ENCODE assay signal across 17 cellular contexts in genomic region chr20:62395311-62396242, GRCh38. TPM values are rescaled to one million over a fixed set of nuclear protein-coding genes. Genes with fewer than 3 reads are reported as not detected.
A peak's percentile ranks its signal among the peaks of the same experiment; 100 is the strongest.
DNase-seq lines count a peak whose midpoint lies in the region; ATAC-seq and TF ChIP-seq lines count a peak whose summit lies in the region.
"Had no signal": no experiment of that assay in that cellular context is flagged by ENCODE, and none has a peak within 500 bp of the region (broad histone marks: within the 10 kb centered on the region; RNA-seq: fewer than 3 reads in every experiment).

No MANE protein-coding gene starts in this region.

- no peaks in the 10 kb centered on the region for H3K9me3 ChIP-seq in IMR-90 (ENCODE audit: control insufficient read depth, insufficient read depth, low read length)
- H3K9me3 ChIP-seq: pancreas, upper lobe of left lung had no signal

- no peaks in the 10 kb centered on the region for H3K4me1 ChIP-seq in IMR-90 (ENCODE audit: control insufficient read depth, insufficient read depth, low read length)
- H3K4me1 ChIP-seq: pancreas, upper lobe of left lung had no signal

- no peak overlapping the region for H2AK5ac ChIP-seq in IMR-90 (ENCODE audit: low read depth, low read length)

- H3K4me1 Mint-ChIP-seq in Calu3 (ENCODE audit: low read depth, unreplicated experiment): no peaks in the 10 kb centered on the region
- no peaks in the 10 kb centered on the region for H3K4me1 Mint-ChIP-seq in activated naive CD8-positive, alpha-beta T cell treated with anti-CD3 and anti-CD28 coated beads for 36 hours
- H3K4me1 Mint-ChIP-seq: activated CD4-positive, alpha-beta T cell treated with anti-CD3 and anti-CD28 coated beads for 36 hours; activated naive CD4-positive, alpha-beta T cell treated with anti-CD3 and anti-CD28 coated beads, Interleukin-2, amount 10 ng/mL, durations not matched to agents 7 days and 5 days; brain; T-helper 17 cell had no signal

- H3K4ac ChIP-seq in IMR-90 (ENCODE audit: low read depth, low read length): no peak overlapping the region

- intact Hi-C loops in Calu3 (cut with micrococcal nuclease; ENCODE audit: unreplicated experiment) (no loop called here), IMR-90 (cut with micrococcal nuclease) (no loop called here)

- no peak overlapping the region for H2BK15ac ChIP-seq in IMR-90 (ENCODE audit: low read depth, low read length)

- H3K14ac ChIP-seq in IMR-90 (replicated peaks; ENCODE audit: low read depth, low read length): no peak overlapping the region

- WGBS in IMR-90 (ENCODE audit: extremely low coverage in 2 of 2, insufficient read length in 1 of 2), 2 experiments: 88% methylated on average over 12 of the region's 27 CpGs; no CpG with 5 or more reads in 1 of the 2 experiments

- H3K4me2 ChIP-seq in IMR-90 (ENCODE audit: low read depth, low read length): no peak overlapping the region

- TF ChIP-seq CTCF in Calu3 (IDR thresholded peaks at IDR 0.05; ENCODE audit: unreplicated experiment) (peak; percentile 37), IMR-90 (conservative IDR thresholded peaks at IDR 0.05; ENCODE audit: low read depth, low read length) (no peak), choroid plexus epithelial cell (conservative IDR thresholded peaks at IDR 0.05; ENCODE audit: low read depth, low read length) (peak; percentile 3)

- H3K56ac ChIP-seq in IMR-90 (ENCODE audit: extremely low read depth, insufficient read depth, low read length): no peak overlapping the region

- H4K20me1 ChIP-seq in IMR-90 (ENCODE audit: insufficient read depth, low read length): peaks cover 16% of the 10 kb centered on the region; the same call in 1 of the 2 replicates

- no peak overlapping the region for H2BK5ac ChIP-seq in IMR-90 (ENCODE audit: low read depth, low read length, poor library complexity, severe bottlenecking)

- H3K27ac Mint-ChIP-seq in Calu3 (ENCODE audit: unreplicated experiment): peak overlapping the region; percentile 58
- H3K27ac Mint-ChIP-seq in activated naive CD8-positive, alpha-beta T cell treated with anti-CD3 and anti-CD28 coated beads for 36 hours: no peak overlapping the region
- H3K27ac Mint-ChIP-seq: activated CD4-positive, alpha-beta T cell treated with anti-CD3 and anti-CD28 coated beads for 36 hours; T-helper 17 cell had no signal

- no peaks in the 10 kb centered on the region for H3K27me3 ChIP-seq in IMR-90 (ENCODE audit: control insufficient read depth, insufficient read depth, low read length)
- H3K27me3 ChIP-seq: pancreas, upper lobe of left lung had no signal

- peak; percentile 57 for DNase-seq in Calu3
- no peak for DNase-seq in IMR-90
- DNase-seq in choroid plexus epithelial cell (ENCODE audit: low read depth): no peak
- no peak for DNase-seq in activated naive CD8-positive, alpha-beta T cell treated with anti-CD3 and anti-CD28 coated beads for 36 hours
- DNase-seq in T-helper 9 cell: no peak
- no peak for DNase-seq in stimulated activated CD4-positive, alpha-beta T cell treated with anti-CD3 and anti-CD28 coated beads, Interleukin-2, amount 100 ng/mL, for 48 hours
- DNase-seq: activated CD4-positive, alpha-beta T cell treated with anti-CD3 and anti-CD28 coated beads for 36 hours; activated naive CD4-positive, alpha-beta T cell treated with anti-CD3 and anti-CD28 coated beads, Interleukin-2, amount 10 ng/mL, durations not matched to agents 7 days and 5 days; NCI-H146; NCI-H510A treated with DMSO at 0.1 percent for 48 hours; pancreas; small intestine; stimulated activated naive CD4-positive, alpha-beta T cell treated with Interleukin-2 at 50 U/mL for 16 hours; T-helper 17 cell had no signal

- dilution Hi-C loops in IMR-90 (cut with HindIII; ENCODE audit: low sequenced_read_pairs, unreplicated experiment): loop anchor here (25.0 kb wide), 1 partner anchor 108 kb away; no protein-coding TSS in a partner anchor

- peaks cover 56% of the 10 kb centered on the region for H3K36me3 Mint-ChIP-seq in Calu3 (ENCODE audit: insufficient read depth, unreplicated experiment)
- H3K36me3 Mint-ChIP-seq in activated naive CD8-positive, alpha-beta T cell treated with anti-CD3 and anti-CD28 coated beads for 36 hours: peaks cover 7% of the 10 kb centered on the region

- no peaks in the 10 kb centered on the region for H3K27me3 Mint-ChIP-seq in Calu3 (ENCODE audit: unreplicated experiment)
- no peaks in the 10 kb centered on the region for H3K27me3 Mint-ChIP-seq in activated naive CD8-positive, alpha-beta T cell treated with anti-CD3 and anti-CD28 coated beads for 36 hours
- H3K27me3 Mint-ChIP-seq: activated CD4-positive, alpha-beta T cell treated with anti-CD3 and anti-CD28 coated beads for 36 hours; activated naive CD4-positive, alpha-beta T cell treated with anti-CD3 and anti-CD28 coated beads, Interleukin-2, amount 10 ng/mL, durations not matched to agents 7 days and 5 days; brain; T-helper 17 cell had no signal

- 0 out of 2 replicates have a peak, but pooled peaks have one; percentile 9 for ATAC-seq in IMR-90 (ENCODE audit: low read depth)
- ATAC-seq: activated CD4-positive, alpha-beta T cell treated with anti-CD3 and anti-CD28 coated beads for 36 hours; pancreas; T-helper 17 cell had no signal

- no peak overlapping the region for H3K9ac ChIP-seq in IMR-90 (ENCODE audit: low read depth, low read length)

- H4K91ac ChIP-seq in IMR-90 (ENCODE audit: insufficient read depth, low read depth, low read length): no peak overlapping the region

- no peak overlapping the region for H4K8ac ChIP-seq in IMR-90 (ENCODE audit: low read depth in 2 of 2, low read length in 2 of 2)

- 0 out of 2 replicates have a peak, but pooled peaks cover 4% of the 10 kb centered on the region for H3K9me1 ChIP-seq in IMR-90 (ENCODE audit: insufficient read depth, low read length)

- POLR2A ChIA-PET in IMR-90 (lab: Charles Lee; ENCODE audit: unreplicated experiment): no interaction called here

- H3K4me3 ChIP-seq in IMR-90 (ENCODE audit: insufficient read depth, low read depth, low read length): no peak overlapping the region
- no peak overlapping the region for H3K4me3 ChIP-seq in choroid plexus epithelial cell (ENCODE audit: low read depth, low read length)
- H3K4me3 ChIP-seq: pancreas, upper lobe of left lung had no signal

- H3K4me3 Mint-ChIP-seq in Calu3 (ENCODE audit: low read depth, unreplicated experiment): no peak overlapping the region
- H3K4me3 Mint-ChIP-seq in activated naive CD8-positive, alpha-beta T cell treated with anti-CD3 and anti-CD28 coated beads for 36 hours: no peak overlapping the region
- H3K4me3 Mint-ChIP-seq: activated CD4-positive, alpha-beta T cell treated with anti-CD3 and anti-CD28 coated beads for 36 hours; activated naive CD4-positive, alpha-beta T cell treated with anti-CD3 and anti-CD28 coated beads, Interleukin-2, amount 10 ng/mL, durations not matched to agents 7 days and 5 days; brain; T-helper 17 cell had no signal

- H3K36me3 ChIP-seq in IMR-90 (ENCODE audit: control insufficient read depth, insufficient read depth, low read length): peaks cover 27% of the 10 kb centered on the region
- H3K36me3 ChIP-seq: pancreas had no signal

- H2BK120ac ChIP-seq in IMR-90 (ENCODE audit: low read depth, low read length): no peak overlapping the region

- no peak overlapping the region for H2AFZ ChIP-seq in IMR-90 (replicated peaks; ENCODE audit: low read length, poor library complexity)

- no peak overlapping the region for H2AK9ac ChIP-seq in IMR-90 (replicated peaks; ENCODE audit: low read depth, low read length, poor library complexity)

- no TSS peak for BruUV-seq in Calu3 (replicated peaks; lab: Mats Ljungman, UMichigan)
- no TSS peak for BruUV-seq in IMR-90 (replicated peaks; lab: Mats Ljungman, UMichigan)

- TF ChIP-seq RAD21 in IMR-90 (IDR thresholded peaks at IDR 0.05; ENCODE audit: low read length): no peak

- in situ Hi-C loops in IMR-90 (cut with MboI; ENCODE audit: low sequenced_read_pairs): loop anchor here (25.0 kb wide), 1 partner anchor 383 kb away; no protein-coding TSS in a partner anchor

- peaks cover 0 to 14% of the 10 kb centered on the region in 2 experiments; a peak in 3 of 4 replicates for H3K79me1 ChIP-seq in IMR-90 (ENCODE audit: low read depth in 1 of 2, low read length in 2 of 2)

- H2BK20ac ChIP-seq in IMR-90 (ENCODE audit: low read depth, low read length): no peak overlapping the region

- no peak overlapping the region for H4K5ac ChIP-seq in IMR-90 (ENCODE audit: low read depth, low read length)

- H3K18ac ChIP-seq in IMR-90 (ENCODE audit: low read depth, low read length): no peak overlapping the region

- no peak overlapping the region for H3K27ac ChIP-seq in IMR-90 (ENCODE audit: insufficient read depth, low read length)
- H3K27ac ChIP-seq: pancreas, upper lobe of left lung had no signal

- CTCF ChIA-PET in Calu3 (lab: Charles Lee) (no interaction called here), IMR-90 (lab: Yijun Ruan, JAX) (no interaction called here)

- H3K9me3 Mint-ChIP-seq in Calu3 (ENCODE audit: low read depth, unreplicated experiment): peaks cover 4% of the 10 kb centered on the region
- H3K9me3 Mint-ChIP-seq in activated naive CD8-positive, alpha-beta T cell treated with anti-CD3 and anti-CD28 coated beads for 36 hours: no peaks in the 10 kb centered on the region
- H3K9me3 Mint-ChIP-seq: brain had no signal

- no peak overlapping the region for H3K23ac ChIP-seq in IMR-90 (ENCODE audit: low read depth, low read length)

- no peak for TF ChIP-seq POLR2A in IMR-90 (IDR thresholded peaks at IDR 0.05; ENCODE audit: low read depth, low read length)

RNA-seq across cellular contexts. Expression of gene RPS21, which starts 8.7 kb away (rescaled TPM):
- 1,920 and 1,936 TPM in 2 replicates for total RNA-seq in Calu3 (2022)
- total RNA-seq in IMR-90 (2012; rRNA removed): 2,710 and 3,846 TPM in 2 replicates
- 4,298 and 4,766 TPM in 2 replicates for polyA plus RNA-seq in IMR-90 (2012; rRNA removed)
- 31,826 and 47,741 TPM in 2 replicates for polyA plus RNA-seq in IMR-90 (2012; cell fraction: cytosol; rRNA removed)
- 3,277 and 3,813 TPM in 2 replicates for polyA plus RNA-seq in IMR-90 (2012; cell fraction: nucleus; rRNA removed; ENCODE audit: low replicate concordance)
- 1,000 to 10,000 TPM; 2,242 to 2,482 TPM for total RNA-seq in activated naive CD8-positive, alpha-beta T cell treated with anti-CD3 and anti-CD28 coated beads for 36 hours

RNA-seq across cellular contexts. Expression of gene CABLES2, which starts 11.5 kb away (rescaled TPM):
- 12.2 and 13.6 TPM in 2 replicates for total RNA-seq in Calu3 (2022)
- 1.1 and 1.4 TPM in 2 replicates for total RNA-seq in IMR-90 (2012; rRNA removed)
- 5.1 TPM in 2 replicates for polyA plus RNA-seq in IMR-90 (2012; rRNA removed)
- 3.6 and 4.4 TPM in 2 replicates for polyA plus RNA-seq in IMR-90 (2012; cell fraction: cytosol; rRNA removed)
- 6.7 and 6.8 TPM in 2 replicates for polyA plus RNA-seq in IMR-90 (2012; cell fraction: nucleus; rRNA removed; ENCODE audit: low replicate concordance)
- total RNA-seq in activated naive CD8-positive, alpha-beta T cell treated with anti-CD3 and anti-CD28 coated beads for 36 hours: 1 to 10 TPM; 4.9 to 5.3 TPM

RNA-seq across cellular contexts. Expression of gene LAMA5, which starts 28.5 kb away (rescaled TPM):
- total RNA-seq in Calu3 (2022) (740 and 763 TPM in 2 replicates), IMR-90 (2012; rRNA removed) (0.56 and 0.90 TPM in 2 replicates)
- 7.3 and 11.4 TPM in 2 replicates for polyA plus RNA-seq in IMR-90 (2012; rRNA removed)
- polyA plus RNA-seq in IMR-90 (2012; cell fraction: cytosol; rRNA removed): 15.0 and 17.8 TPM in 2 replicates
- polyA plus RNA-seq in IMR-90 (2012; cell fraction: nucleus; rRNA removed; ENCODE audit: low replicate concordance): 27.9 and 77.8 TPM in 2 replicates
- total RNA-seq in activated naive CD8-positive, alpha-beta T cell treated with anti-CD3 and anti-CD28 coated beads for 36 hours: under 1 TPM; 0.38 to 0.91 TPM

RNA-seq across cellular contexts. Expression of gene RBBP8NL, which starts 31.8 kb away (rescaled TPM):
- total RNA-seq in Calu3 (2022) (6.2 and 6.4 TPM in 2 replicates), IMR-90 (2012; rRNA removed) (not detected in 2 replicates)
- polyA plus RNA-seq in IMR-90 (2012; rRNA removed): not detected in 2 replicates
- not detected in 2 replicates for polyA plus RNA-seq in IMR-90 (2012; cell fraction: cytosol; rRNA removed)
- not detected in 2 replicates for polyA plus RNA-seq in IMR-90 (2012; cell fraction: nucleus; rRNA removed; ENCODE audit: low replicate concordance)
- not detected for total RNA-seq in activated naive CD8-positive, alpha-beta T cell treated with anti-CD3 and anti-CD28 coated beads for 36 hours
- total RNA-seq: activated CD4-positive, alpha-beta T cell treated with anti-CD3 and anti-CD28 coated beads for 36 hours; RPMI7951; T-helper 17 cell had no signal

Comparison
In these comparisons a context has a peak if more than half of its experiments do, and no peak if none do; other contexts are left out.
1. RNA of gene LAMA5, which starts 28.5 kb away (total RNA-seq): 740 to 763 TPM in Calu3; 0.38 to 0.91 TPM in activated naive CD8-positive, alpha-beta T cell treated with anti-CD3 and anti-CD28 coated beads for 36 hours and 0.56 to 0.90 TPM in IMR-90; every median in the first group is over 100 times any median in the second.